Comparison of ENCODE assay signal across 22 cellular contexts in genomic region chr4:7083597-7084563, GRCh38.
DNase-seq lines count a peak whose midpoint lies in the region; ATAC-seq and TF ChIP-seq lines count a peak whose summit lies in the region.
"Had no signal": no experiment of that assay in that cellular context is flagged by ENCODE, and none has a peak within 500 bp of the region (broad histone marks: within the 10 kb centered on the region; RNA-seq: fewer than 3 reads in every experiment).

No MANE protein-coding gene starts in this region.

- peak overlapping the region; percentile 65 for H3K9ac ChIP-seq in mucosa of stomach (ENCODE audit: low read length)

- H3K27me3 ChIP-seq in ACC112 (ENCODE audit: insufficient read depth, low read length) (peaks cover 45% of the 10 kb centered on the region), mucosa of stomach (ENCODE audit: control insufficient read depth, insufficient read depth, low read length) (no peaks in the 10 kb centered on the region)
- H3K27me3 ChIP-seq: vagina had no signal

- POLR2A ChIA-PET in HEK293T (lab: Yijun Ruan, JAX) = interaction anchor here (0.9 to 1.3 kb wide), 4 partner anchors 10 to 53 kb away, joined by 3 to 6 read pairs (median 4); partner anchors contain the start of gene GRPEL1

- no peak overlapping the region for H3K27ac Mint-ChIP-seq in effector memory CD8-positive, alpha-beta T cell
- H3K27ac Mint-ChIP-seq: activated T-cell treated with anti-CD3 and anti-CD28 coated beads, Interleukin-2, amount 50 U/mL, for 24 hours; immature natural killer cell; mesothelial cell of epicardium had no signal

- H3K4me1 ChIP-seq in ACC112 (ENCODE audit: control insufficient read depth, insufficient read depth, low read length, unreplicated experiment) (peaks cover 2% of the 10 kb centered on the region), mucosa of stomach (ENCODE audit: control insufficient read depth, insufficient read depth, low read length) (peaks cover 7% of the 10 kb centered on the region)
- H3K4me1 ChIP-seq: vagina had no signal

- H3K4me1 Mint-ChIP-seq in effector memory CD8-positive, alpha-beta T cell (ENCODE audit: low read depth in 2 of 2) = peaks cover 0 to 2% of the 10 kb centered on the region in 2 donors
- H3K4me1 Mint-ChIP-seq: IgD-negative memory B cell, immature natural killer cell, mesothelial cell of epicardium had no signal

- no peaks in the 10 kb centered on the region for H3K9me3 ChIP-seq in mucosa of stomach (ENCODE audit: control insufficient read depth, low read length)
- H3K9me3 ChIP-seq: vagina had no signal

- no peak overlapping the region for H3K4me3 Mint-ChIP-seq in effector memory CD8-positive, alpha-beta T cell
- H3K4me3 Mint-ChIP-seq: activated T-cell treated with anti-CD3 and anti-CD28 coated beads, Interleukin-2, amount 50 U/mL, for 24 hours; IgD-negative memory B cell; immature natural killer cell; mesothelial cell of epicardium had no signal

- H3K27ac ChIP-seq in ACC112 (ENCODE audit: low read depth, low read length) = no peak overlapping the region
- H3K27ac ChIP-seq: skin epidermis, vagina had no signal

- CTCF ChIA-PET in HEK293T (lab: Yijun Ruan, JAX) = interaction anchor here (0.6 to 2.7 kb wide), 7 partner anchors 10 to 560 kb away, joined by 3 to 15 read pairs (median 3); partner anchors contain the start of gene TADA2B

- TF ChIP-seq CTCF in LNCaP clone FGC (IDR thresholded peaks at IDR 0.05; ENCODE audit: control insufficient read depth, extremely low read depth, insufficient read depth) (no peak), choroid plexus epithelial cell (conservative IDR thresholded peaks at IDR 0.05; ENCODE audit: low read depth, low read length) (no peak)

- H3K27me3 Mint-ChIP-seq in effector memory CD8-positive, alpha-beta T cell = peaks cover 36 to 59% of the 10 kb centered on the region in 2 donors

- H3K36me3 ChIP-seq in ACC112 (ENCODE audit: insufficient read depth, low read length) (no peaks in the 10 kb centered on the region), mucosa of stomach (ENCODE audit: control insufficient read depth, insufficient read depth, low read length) (no peaks in the 10 kb centered on the region)
- H3K36me3 ChIP-seq: vagina had no signal

- H2AFZ ChIP-seq in ACC112 (ENCODE audit: low read length, unreplicated experiment) = peak overlapping the region; percentile 89

- no peaks in the 10 kb centered on the region for H3K36me3 Mint-ChIP-seq in effector memory CD8-positive, alpha-beta T cell (ENCODE audit: insufficient read depth)
- H3K36me3 Mint-ChIP-seq: IgD-negative memory B cell, immature natural killer cell, mesothelial cell of epicardium had no signal

- H3K9me3 Mint-ChIP-seq in effector memory CD8-positive, alpha-beta T cell = no peaks in the 10 kb centered on the region
- H3K9me3 Mint-ChIP-seq: activated T-cell treated with anti-CD3 and anti-CD28 coated beads, Interleukin-2, amount 50 U/mL, for 24 hours had no signal

- H3K79me2 ChIP-seq in ACC112 (ENCODE audit: control insufficient read depth, insufficient read depth, low read length, unreplicated experiment) = no peaks in the 10 kb centered on the region

- H3K4me3 ChIP-seq in ACC112 (ENCODE audit: low read depth, low read length) (peak overlapping the region; percentile 65), LNCaP clone FGC (ENCODE audit: low read depth, low read length) (peak overlapping the region; percentile 6; the same call in 1 of the 2 replicates), choroid plexus epithelial cell (ENCODE audit: low read depth, low read length) (peak overlapping the region; percentile 23), mucosa of stomach (ENCODE audit: low read length) (no peak overlapping the region)
- H3K4me3 ChIP-seq: vagina had no signal

- ATAC-seq in HG03039 (IDR thresholded peaks at IDR 0.05; ENCODE audit: unreplicated experiment) = no peak
- no peak for ATAC-seq in effector memory CD8-positive, alpha-beta T cell (replicated peaks)
- ATAC-seq: HCT116 had no signal

- DNase-seq in LNCaP clone FGC (ENCODE audit: low read depth) (no peak), choroid plexus epithelial cell (ENCODE audit: low read depth) (no peak), HEK293T (ENCODE audit: extremely low spot score) (no peak), 8988T (no peak)
- no peak for DNase-seq in effector memory CD8-positive, alpha-beta T cell
- DNase-seq: activated CD4-positive, alpha-beta T cell treated with anti-CD3 and anti-CD28 coated beads, Interleukin-2, amount 50 U/mL, for 4 hours; activated T-cell treated with anti-CD3 and anti-CD28 coated beads, Interleukin-2, amount 50 U/mL, for 24 hours; AML-193; cerebellar nuclear complex; GF-D8; immature natural killer cell; NCI-H1092 treated with DMSO at 0.1 percent for 48 hours; nucleus accumbens; SIG-M5 had no signal

TF ChIP-seq in HEK293T, 16 proteins besides CTCF, POLR2A, EP300 and RAD21:
- TF ChIP-seq ZNF384 (IDR thresholded peaks at IDR 0.05) = no peak
- no peak for TF ChIP-seq L3MBTL2 (conservative IDR thresholded peaks at IDR 0.05)
- TF ChIP-seq ELF4 (IDR thresholded peaks at IDR 0.05) = no peak
